12 cellular contexts compared by ENCODE assay signal in the genomic region with DNA sequence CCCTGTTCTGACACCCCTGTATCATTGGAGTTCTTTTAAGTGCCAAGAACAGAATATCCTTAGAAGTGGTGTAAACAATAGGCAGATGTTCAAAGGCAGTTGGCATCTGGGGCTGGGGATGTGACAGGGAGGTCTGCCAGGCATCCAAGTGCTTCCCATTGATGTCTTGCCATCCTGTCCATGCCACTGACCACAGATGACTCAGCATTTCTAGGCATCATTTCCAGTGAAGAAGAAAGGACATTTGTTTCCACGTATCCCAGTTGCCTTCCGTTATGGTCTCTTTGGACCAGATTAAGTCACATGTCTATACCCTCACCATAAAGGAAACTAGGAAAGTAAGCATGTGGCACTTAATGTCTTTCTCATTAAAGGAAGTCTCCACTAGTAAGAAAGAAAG.
"Had no signal": no experiment of that assay in that cellular context is flagged by ENCODE, and none has a peak within 500 bp of the region (broad histone marks: within the 10 kb centered on the region; RNA-seq: fewer than 3 reads in every experiment).

No MANE protein-coding gene starts in this region.

- H3K9me3 ChIP-seq: esophagus muscularis mucosa, heart left ventricle had no signal

- DNase-seq: activated CD4-positive, alpha-beta memory T cell treated with anti-CD3 and anti-CD28 coated beads for 36 hours; activated naive CD8-positive, alpha-beta T cell treated with anti-CD3 and anti-CD28 coated beads, Interleukin-2, amount 10 ng/mL, durations not matched to agents 7 days and 5 days; activated T-cell treated with anti-CD3 and anti-CD28 coated beads, Interleukin-2, amount 50 U/mL, for 4 hours; dorsolateral prefrontal cortex; foreskin keratinocyte; heart left ventricle; nephron progenitor cell; stimulated activated CD4-positive, alpha-beta T cell treated with anti-CD3 and anti-CD28 coated beads, Interleukin-15, amount 100 ng/mL, for 24 hours; stimulated activated CD4-positive, alpha-beta T cell treated with anti-CD3 and anti-CD28 coated beads, Interleukin-4, amount 100 ng/mL, for 4 hours; stimulated activated naive CD8-positive, alpha-beta T cell treated with anti-CD3 and anti-CD28 coated beads, Interleukin-15, amount 100 ng/mL, for 72 hours had no signal

- H3K4me3 ChIP-seq: dorsolateral prefrontal cortex, esophagus muscularis mucosa, heart left ventricle had no signal

- H3K27ac ChIP-seq: dorsolateral prefrontal cortex, esophagus muscularis mucosa, foreskin keratinocyte, heart left ventricle, VCaP had no signal

- H3K4me1 ChIP-seq: esophagus muscularis mucosa, foreskin keratinocyte, heart left ventricle had no signal

- ATAC-seq: activated T-cell treated with anti-CD3 and anti-CD28 coated beads, Interleukin-2, amount 50 U/mL, for 4 hours; foreskin keratinocyte; heart left ventricle; stimulated activated naive CD8-positive, alpha-beta T cell treated with anti-CD3 and anti-CD28 coated beads, Interleukin-15, amount 100 ng/mL, for 72 hours had no signal

- H3K36me3 ChIP-seq: esophagus muscularis mucosa, heart left ventricle had no signal
